6 cellular contexts compared by ENCODE assay signal in genomic region chr7:99379693-99380031, GRCh38. TPM values are rescaled to one million over a fixed set of nuclear protein-coding genes. Genes with fewer than 3 reads are reported as not detected.
DNase-seq lines count a peak whose midpoint lies in the region; ATAC-seq and TF ChIP-seq lines count a peak whose summit lies in the region.
"Not testable (repeated sequence)": the region's sequence is repeated elsewhere in the genome, so short reads cannot be mapped to it uniquely, and the experiment has no call there.

No MANE protein-coding gene starts in this region.

- H3K4me3 ChIP-seq in BJ (ENCODE audit: low read depth, low read length) (peak overlapping the region; percentile 1; the same call in 1 of the 2 replicates), NB4 (ENCODE audit: low read depth, low read length) (peak overlapping the region; percentile 77), esophagus squamous epithelium (peak overlapping the region in 3 of 4 donors; percentile 9 to 45 (median 26)), mononuclear cell (ENCODE audit: low read length) (peak overlapping the region; percentile 40)

- CTCF ChIA-PET in BJ (lab: Yijun Ruan, JAX): interaction anchor here (0.8 kb wide), 1 partner anchor 14 kb away, joined by 3 read pairs; no protein-coding TSS in a partner anchor

- H3K4me1 ChIP-seq in esophagus squamous epithelium (peaks cover 31 to 74% (median 45%) of the 10 kb centered on the region in 3 donors), mononuclear cell (ENCODE audit: insufficient read depth, low read length) (peaks cover 91% of the 10 kb centered on the region)

- intact Hi-C loops in esophagus squamous epithelium (cut with DNase I): not testable (repeated sequence)

- H3K27ac Mint-ChIP-seq in activated naive CD8-positive, alpha-beta T cell: peak overlapping the region; percentile 99
- H3K27ac Mint-ChIP-seq in stimulated activated memory B cell treated with anti-CD40 and anti-IgM and Interleukin-4, amounts not matched to agents 10 μg/mL and 1 μg/mL and 100 μg/mL, for 72 hours: peak overlapping the region; percentile 81

- 9 to 21% methylated on average over 7 of the region's 7 CpGs for WGBS in esophagus squamous epithelium, 2 donors

- not testable (repeated sequence) for TF ChIP-seq POLR2A in NB4 (IDR thresholded peaks at IDR 0.05; ENCODE audit: extremely low read depth, insufficient read length); esophagus squamous epithelium (IDR thresholded peaks at IDR 0.05)

- not testable (repeated sequence) for H3K9me3 Mint-ChIP-seq in activated naive CD8-positive, alpha-beta T cell (ENCODE audit: low read depth); stimulated activated memory B cell treated with anti-CD40 and anti-IgM and Interleukin-4, amounts not matched to agents 10 μg/mL and 1 μg/mL and 100 μg/mL, for 72 hours

- H3K4me3 Mint-ChIP-seq in activated naive CD8-positive, alpha-beta T cell: peak overlapping the region; percentile 88
- peak overlapping the region; percentile 66 for H3K4me3 Mint-ChIP-seq in stimulated activated memory B cell treated with anti-CD40 and anti-IgM and Interleukin-4, amounts not matched to agents 10 μg/mL and 1 μg/mL and 100 μg/mL, for 72 hours

- TF ChIP-seq CTCF in BJ (IDR thresholded peaks at IDR 0.05; ENCODE audit: insufficient read depth, low read depth, low read length); NB4 (IDR thresholded peaks at IDR 0.05; ENCODE audit: low read depth, low read length); esophagus squamous epithelium (IDR thresholded peaks at IDR 0.05): not testable (repeated sequence)

- H3K27me3 Mint-ChIP-seq in activated naive CD8-positive, alpha-beta T cell; stimulated activated memory B cell treated with anti-CD40 and anti-IgM and Interleukin-4, amounts not matched to agents 10 μg/mL and 1 μg/mL and 100 μg/mL, for 72 hours: not testable (repeated sequence)

- not testable (repeated sequence) for ATAC-seq in stimulated activated memory B cell treated with anti-CD40 and anti-IgM and Interleukin-4, amounts not matched to agents 10 μg/mL and 1 μg/mL and 100 μg/mL, for 72 hours

- peaks cover 62% of the 10 kb centered on the region for H3K4me1 Mint-ChIP-seq in activated naive CD8-positive, alpha-beta T cell (ENCODE audit: low read depth)
- peaks cover 74% of the 10 kb centered on the region for H3K4me1 Mint-ChIP-seq in stimulated activated memory B cell treated with anti-CD40 and anti-IgM and Interleukin-4, amounts not matched to agents 10 μg/mL and 1 μg/mL and 100 μg/mL, for 72 hours

- not testable (repeated sequence) for H3K36me3 Mint-ChIP-seq in activated naive CD8-positive, alpha-beta T cell
- H3K36me3 Mint-ChIP-seq in stimulated activated memory B cell treated with anti-CD40 and anti-IgM and Interleukin-4, amounts not matched to agents 10 μg/mL and 1 μg/mL and 100 μg/mL, for 72 hours: peaks cover 43% of the 10 kb centered on the region

- H3K9me3 ChIP-seq in esophagus squamous epithelium; mononuclear cell (ENCODE audit: low read depth, low read length): not testable (repeated sequence)

- POLR2A ChIA-PET in BJ (lab: Charles Lee): not testable (repeated sequence)

- H3K27me3 ChIP-seq in BJ (ENCODE audit: control insufficient read depth, insufficient read depth, low read length); esophagus squamous epithelium; mononuclear cell (ENCODE audit: insufficient read depth, low read length): not testable (repeated sequence)

- peaks cover 20% of the 10 kb centered on the region for H3K36me3 ChIP-seq in BJ (ENCODE audit: control insufficient read depth, insufficient read depth, low read length)
- peaks cover 0 to 12% (median 0%) of the 10 kb centered on the region in 3 donors for H3K36me3 ChIP-seq in esophagus squamous epithelium

- not testable (repeated sequence) for DNase-seq in BJ (ENCODE audit: low read depth); NB4 (ENCODE audit: low read depth); esophagus squamous epithelium (lab: John Stamatoyannopoulos, UW)

- H3K27ac ChIP-seq in esophagus squamous epithelium: peak overlapping the region; percentile 76 to 92 (median 82)

RNA-seq across cellular contexts. Expression of gene ARPC1B, which starts 5.1 kb away (rescaled TPM):
- polyA plus RNA-seq in BJ (2011; rRNA removed): 209 and 642 TPM in 2 replicates
- polyA minus RNA-seq in BJ (2011; rRNA and poly(A)+ RNA removed): 89.1 and 100 TPM in 2 replicates
- 100 to 1,000 TPM in 3 of 4 donors, 10 to 100 TPM in 1; 27.9 to 166 (median 128) TPM for total RNA-seq in esophagus squamous epithelium
- 282 TPM for total RNA-seq in mononuclear cell

RNA-seq across cellular contexts. Expression of gene PDAP1, which starts 28.7 kb away (rescaled TPM):
- polyA plus RNA-seq in BJ (2011; rRNA removed): 45.5 and 62.0 TPM in 2 replicates
- 13.5 and 17.3 TPM in 2 replicates for polyA minus RNA-seq in BJ (2011; rRNA and poly(A)+ RNA removed)
- total RNA-seq in esophagus squamous epithelium (100 to 1,000 TPM in 2 of 4 donors, 10 to 100 TPM in 2; 79.2 to 120 (median 98.3) TPM), mononuclear cell (29.6 TPM)

RNA-seq across cellular contexts. Expression of gene BUD31, which starts 29.1 kb away (rescaled TPM):
- 85.2 and 92.9 TPM in 2 replicates for polyA plus RNA-seq in BJ (2011; rRNA removed)
- polyA minus RNA-seq in BJ (2011; rRNA and poly(A)+ RNA removed): 29.1 and 34.1 TPM in 2 replicates
- total RNA-seq in esophagus squamous epithelium (10 to 100 TPM; 46.9 to 59.1 (median 55.9) TPM), mononuclear cell (99.0 TPM)

RNA-seq across cellular contexts. Expression of gene ARPC1A, which starts 54.0 kb away (rescaled TPM):
- polyA plus RNA-seq in BJ (2011; rRNA removed): 206 and 243 TPM in 2 replicates
- 138 and 214 TPM in 2 replicates for polyA minus RNA-seq in BJ (2011; rRNA and poly(A)+ RNA removed)
- total RNA-seq in esophagus squamous epithelium (100 to 1,000 TPM; 114 to 155 (median 154) TPM), mononuclear cell (28.8 TPM)

RNA-seq across cellular contexts. Expression of gene PTCD1, which starts 58.9 kb away (rescaled TPM):
- polyA plus RNA-seq in BJ (2011; rRNA removed): 1.7 and 3.5 TPM in 2 replicates
- 1.7 and 2.4 TPM in 2 replicates for polyA minus RNA-seq in BJ (2011; rRNA and poly(A)+ RNA removed)
- 10 to 100 TPM in 1 of 4 donors, 1 to 10 TPM in 3; 5.7 to 12.7 (median 6.6) TPM for total RNA-seq in esophagus squamous epithelium
- total RNA-seq in mononuclear cell: 3.1 TPM

Comparison
In these comparisons a context has a peak if more than half of its experiments do, and no peak if none do; other contexts are left out.
1. H3K4me3 ChIP-seq: peak in every context shown above with its lines; median percentile 77 in NB4; 40 in mononuclear cell; 26 in esophagus squamous epithelium; 1 in BJ.